Comparison of ENCODE assay signal across 8 cellular contexts in genomic region chrX:73213734-73214133, GRCh38. TPM values are rescaled to one million over a fixed set of nuclear protein-coding genes. Genes with fewer than 3 reads are reported as not detected.
DNase-seq lines count a peak whose midpoint lies in the region; ATAC-seq and TF ChIP-seq lines count a peak whose summit lies in the region.

No MANE protein-coding gene starts in this region.

- H3K9me3 ChIP-seq in Caco-2 (no peaks in the 10 kb centered on the region), T-helper 17 cell (ENCODE audit: control insufficient read depth, low read length, poor library complexity, severe bottlenecking) (no peaks in the 10 kb centered on the region), esophagus squamous epithelium (no peaks in the 10 kb centered on the region)

- H3K36me3 Mint-ChIP-seq in Caco-2 (ENCODE audit: insufficient read depth, unreplicated experiment) (no peaks in the 10 kb centered on the region), T-helper 17 cell (ENCODE audit: low read depth) (peaks cover 7% of the 10 kb centered on the region), progenitor cell of endocrine pancreas (ENCODE audit: insufficient read depth) (no peaks in the 10 kb centered on the region)

- H3K27ac Mint-ChIP-seq in Caco-2 (ENCODE audit: unreplicated experiment) (no peak overlapping the region), T-helper 17 cell (peak overlapping the region; percentile 95), progenitor cell of endocrine pancreas (no peak overlapping the region)

- TF ChIP-seq POLR2A in esophagus squamous epithelium (IDR thresholded peaks at IDR 0.05) = no peak
- TF ChIP-seq POLR2A in lower leg skin (IDR thresholded peaks at IDR 0.05) = no peak

- WGBS in esophagus squamous epithelium, 2 donors = 1 to 23% methylated on average over 5 of the region's 5 CpGs
- 4 to 19% methylated on average over 5 of the region's 5 CpGs for WGBS in lower leg skin, 2 donors

- H3K4me1 ChIP-seq in Caco-2 (no peaks in the 10 kb centered on the region), esophagus squamous epithelium (no peaks in the 10 kb centered on the region)

- H3K4me3 ChIP-seq in Caco-2 (ENCODE audit: low read depth, low read length) (no peak overlapping the region), esophagus squamous epithelium (peak overlapping the region; percentile 40 to 64 (median 58)), lower leg skin (ENCODE audit: low read depth, poor library complexity, severe bottlenecking) (no peak overlapping the region)

- POLR2A ChIA-PET in Caco-2 (lab: Charles Lee) = no interaction called here

- peak overlapping the region in 2 of 4 donors; percentile 72 to 75 for H3K27ac ChIP-seq in esophagus squamous epithelium

- no peaks in the 10 kb centered on the region for H3K9me3 Mint-ChIP-seq in Caco-2 (ENCODE audit: unreplicated experiment)
- H3K9me3 Mint-ChIP-seq in progenitor cell of endocrine pancreas (ENCODE audit: low read depth) = peaks cover 7% of the 10 kb centered on the region

- BruUV-seq in Caco-2 (replicated peaks; lab: Mats Ljungman, UMichigan) = no TSS peak

- H3K4me3 Mint-ChIP-seq in Caco-2 (ENCODE audit: unreplicated experiment) (peak overlapping the region; percentile 67), T-helper 17 cell (peak overlapping the region; percentile 93), progenitor cell of endocrine pancreas (ENCODE audit: low read depth) (peak overlapping the region; percentile 77)

- H3K27me3 Mint-ChIP-seq in Caco-2 (ENCODE audit: insufficient read depth, unreplicated experiment) (peaks cover 6% of the 10 kb centered on the region), T-helper 17 cell (peaks cover 5% of the 10 kb centered on the region), progenitor cell of endocrine pancreas (peaks cover 28% of the 10 kb centered on the region)

- DNase-seq in Caco-2 = no peak
- DNase-seq in T-helper 17 cell = no peak
- DNase-seq in esophagus squamous epithelium (lab: John Stamatoyannopoulos, UW) = no peak
- no peak for DNase-seq in progenitor cell of endocrine pancreas (ENCODE audit: low spot score, unreplicated experiment)
- no peak for DNase-seq in lower leg skin (ENCODE audit: low spot score in 2 of 2)
- DNase-seq in NCI-H2029 (lab: John Stamatoyannopoulos, UW) = no peak

- H3K36me3 ChIP-seq in Caco-2 (ENCODE audit: control insufficient read depth, insufficient read depth, low read length) = no peaks in the 10 kb centered on the region
- no peaks in the 10 kb centered on the region for H3K36me3 ChIP-seq in esophagus squamous epithelium

- CTCF ChIA-PET in Caco-2 (lab: Charles Lee) = no interaction called here

- H3K27me3 ChIP-seq in Caco-2 (replicated peaks; ENCODE audit: control insufficient read depth, insufficient read depth, low read length) (no peaks in the 10 kb centered on the region), esophagus squamous epithelium (no peaks in the 10 kb centered on the region)

- intact Hi-C loops in Caco-2 (cut with micrococcal nuclease; ENCODE audit: unreplicated experiment) (no loop called here), esophagus squamous epithelium (cut with DNase I) (no loop called here), lower leg skin (cut with DNase I; ENCODE audit: low total_unique reads) (no loop called here)

- H3K4me1 Mint-ChIP-seq in Caco-2 (ENCODE audit: low read depth, unreplicated experiment) (no peaks in the 10 kb centered on the region), T-helper 17 cell (peaks cover 13% of the 10 kb centered on the region), progenitor cell of endocrine pancreas (ENCODE audit: low read depth) (no peaks in the 10 kb centered on the region)

- TF ChIP-seq CTCF in Caco-2 (IDR thresholded peaks at IDR 0.05; ENCODE audit: insufficient read depth in 1 of 2, low read depth in 1 of 2, low read length in 1 of 2, severe bottlenecking in 1 of 2, unreplicated experiment in 1 of 2) = no peak
- TF ChIP-seq CTCF in esophagus squamous epithelium (IDR thresholded peaks at IDR 0.05) = no peak
- no peak for TF ChIP-seq CTCF in progenitor cell of endocrine pancreas (IDR thresholded peaks at IDR 0.05; ENCODE audit: unreplicated experiment)
- no peak for TF ChIP-seq CTCF in lower leg skin (IDR thresholded peaks at IDR 0.05)

- ATAC-seq in T-helper 17 cell (no peak), GM18907 (IDR thresholded peaks at IDR 0.05; ENCODE audit: unreplicated experiment) (no peak), HG03378 (IDR thresholded peaks at IDR 0.05; ENCODE audit: unreplicated experiment) (no peak)

RNA-seq across cellular contexts. Expression of gene NAP1L2, which starts 0.9 kb away (rescaled TPM):
- 0.12 and 0.16 TPM in 2 replicates for total RNA-seq in Caco-2 (2022)
- 1 to 10 TPM; 5.4 to 8.3 TPM for total RNA-seq in T-helper 17 cell
- 1 to 10 TPM in 1 of 4 donors, under 1 TPM in 3; 0.50 to 1.9 (median 0.86) TPM for total RNA-seq in esophagus squamous epithelium
- 2.2 and 2.4 TPM in 2 replicates for total RNA-seq in progenitor cell of endocrine pancreas
- total RNA-seq in lower leg skin = 1 to 10 TPM; 4.5 to 5.7 (median 5.0) TPM

Comparison
In these comparisons a context has a peak if more than half of its experiments do, and no peak if none do; other contexts are left out.
1. H3K4me3 ChIP-seq: peak in esophagus squamous epithelium (4 of 4); none in Caco-2 (single experiment) and lower leg skin (single experiment).
2. Peak in every context shown above with its lines, with median percentiles within 50 percentile points of each other: H3K4me3 Mint-ChIP-seq.